ENCODE assay signal across 27 cellular contexts in the genomic region with DNA sequence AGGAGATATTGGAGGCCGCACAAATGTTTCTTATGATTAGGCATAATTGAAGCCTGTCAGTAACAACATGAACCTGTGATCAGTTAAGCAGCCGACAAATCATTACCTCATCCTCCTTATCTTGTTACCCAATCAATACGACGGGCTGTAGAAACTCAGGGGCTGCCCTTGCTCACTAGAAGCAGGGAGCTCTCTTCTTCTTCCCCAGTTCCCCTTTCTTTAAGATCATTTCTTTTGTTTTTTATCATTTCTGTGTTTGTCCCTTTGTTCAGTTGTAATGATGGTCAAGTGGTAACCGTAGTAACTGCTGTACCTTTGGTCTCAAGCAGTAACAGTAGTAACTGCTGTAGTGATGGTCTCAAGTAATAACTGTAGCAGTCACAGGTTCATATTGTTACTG. TPM values are rescaled to one million over a fixed set of nuclear protein-coding genes. Genes with fewer than 3 reads are reported as not detected.
DNase-seq lines count a peak whose midpoint lies in the region; ATAC-seq, FAIRE-seq and TF ChIP-seq lines count a peak whose summit lies in the region.
"Had no signal": no experiment of that assay in that cellular context is flagged by ENCODE, and none has a peak within 500 bp of the region (broad histone marks: within the 10 kb centered on the region; RNA-seq: fewer than 3 reads in every experiment).

No MANE protein-coding gene starts in this region.

- no peak for TF ChIP-seq RAD21 in GM12878 (IDR thresholded peaks at IDR 0.05; ENCODE audit: insufficient read depth, low read depth, low read length)

- H3K4me1 ChIP-seq in GM12878 (ENCODE audit: control insufficient read depth, insufficient read depth, low read length), result no peaks in the 10 kb centered on the region
- no peaks in the 10 kb centered on the region for H3K4me1 ChIP-seq in testis
- H3K4me1 ChIP-seq: ascending aorta, parathyroid adenoma had no signal

- no peak for TF ChIP-seq CTCF in GM12878 (IDR thresholded peaks at IDR 0.05 in 2 of 3, conservative IDR thresholded peaks at IDR 0.05 in 1 of 3; ENCODE audit: control insufficient read depth in 2 of 3, extremely low read depth in 1 of 3, insufficient read depth in 1 of 3, low read depth in 3 of 3, low read length in 3 of 3)
- TF ChIP-seq CTCF in testis (IDR thresholded peaks at IDR 0.05), result no peak

- no peak overlapping the region for H3K4me2 ChIP-seq in GM12878 (ENCODE audit: control insufficient read depth, insufficient read depth)
- H3K4me2 ChIP-seq: KMS-11 had no signal

- H2AFZ ChIP-seq in GM12878 (ENCODE audit: control insufficient read depth, low read depth, low read length), result no peak overlapping the region
- H2AFZ ChIP-seq: parathyroid adenoma had no signal

- CTCF ChIA-PET in GM12878 (lab: Yijun Ruan, JAX), result interaction anchor here (12.5 kb wide), 1 partner anchor 245 kb away, joined by 262 read pairs; no protein-coding TSS in a partner anchor

- SMC1A ChIA-PET in GM12878 (lab: Charles Lee; ENCODE audit: uncharacterized antibody, unreplicated experiment), result interaction anchor here (1.0 to 5.0 kb wide), 2 partner anchors 16 to 248 kb away, joined by 3 to 97 read pairs; no protein-coding TSS in a partner anchor

- no peak for DNase-seq in activated naive CD8-positive, alpha-beta T cell treated with anti-CD3 and anti-CD28 coated beads, Interleukin-2, amount 10 ng/mL, durations not matched to agents 7 days and 5 days
- DNase-seq in activated naive CD8-positive, alpha-beta T cell treated with anti-CD3 and anti-CD28 coated beads for 36 hours, result no peak
- DNase-seq in NOMO-1 treated with dmso at 0.1 percent for 144 hours (lab: John Stamatoyannopoulos, UW; ENCODE audit: unreplicated experiment) (peak; percentile 64), GM12878 (ENCODE audit: low read depth, low spot score) (no peak), testis (no peak), COLO829 (ENCODE audit: low spot score) (no peak), NCI-H2171 (lab: John Stamatoyannopoulos, UW) (no peak)
- DNase-seq: activated CD4-positive, alpha-beta memory T cell treated with anti-CD3 and anti-CD28 coated beads, Interleukin-2, amount 10 ng/mL, durations not matched to agents 7 days and 5 days; activated naive CD4-positive, alpha-beta T cell treated with anti-CD3 and anti-CD28 coated beads, Interleukin-2, amount 50 U/mL, for 16 hours; C1 segment of cervical spinal cord; DMS 273 treated with DMSO at 0.1 percent for 48 hours; NCI-H2081 treated with DMSO at 0.1 percent for 48 hours; NCI-H510A treated with DMSO at 0.1 percent for 48 hours; T-helper 1 cell; WERI-Rb-1 had no signal

- H3K27ac Mint-ChIP-seq in activated naive CD8-positive, alpha-beta T cell treated with anti-CD3 and anti-CD28 coated beads, Interleukin-2, amount 10 ng/mL, durations not matched to agents 7 days and 5 days, result no peak overlapping the region
- no peak overlapping the region for H3K27ac Mint-ChIP-seq in activated naive CD8-positive, alpha-beta T cell treated with anti-CD3 and anti-CD28 coated beads for 36 hours
- H3K27ac Mint-ChIP-seq: activated CD4-positive, alpha-beta memory T cell treated with anti-CD3 and anti-CD28 coated beads, Interleukin-2, amount 10 ng/mL, durations not matched to agents 7 days and 5 days; naive thymus-derived CD8-positive, alpha-beta T cell had no signal

- TF ChIP-seq POLR2A in GM12878 (IDR thresholded peaks at IDR 0.05; ENCODE audit: low read depth, low read length) (no peak), testis (IDR thresholded peaks at IDR 0.05) (no peak)

- FAIRE-seq in GM12878 (lab: Jason Lieb, UNC), result no peak
- FAIRE-seq: frontal cortex, keratinocyte had no signal

- H3K27me3 Mint-ChIP-seq in activated naive CD8-positive, alpha-beta T cell treated with anti-CD3 and anti-CD28 coated beads, Interleukin-2, amount 10 ng/mL, durations not matched to agents 7 days and 5 days, result peaks cover 47% of the 10 kb centered on the region
- H3K27me3 Mint-ChIP-seq in activated naive CD8-positive, alpha-beta T cell treated with anti-CD3 and anti-CD28 coated beads for 36 hours, result peaks cover 55% of the 10 kb centered on the region

- H3K36me3 Mint-ChIP-seq in activated naive CD8-positive, alpha-beta T cell treated with anti-CD3 and anti-CD28 coated beads, Interleukin-2, amount 10 ng/mL, durations not matched to agents 7 days and 5 days, result no peaks in the 10 kb centered on the region
- H3K36me3 Mint-ChIP-seq in activated naive CD8-positive, alpha-beta T cell treated with anti-CD3 and anti-CD28 coated beads for 36 hours, result no peaks in the 10 kb centered on the region
- H3K36me3 Mint-ChIP-seq: naive thymus-derived CD8-positive, alpha-beta T cell had no signal

- H3K36me3 ChIP-seq in GM12878 (ENCODE audit: control insufficient read depth in 2 of 2, insufficient read depth in 2 of 2, low read length in 1 of 2) (no peaks in the 10 kb centered on the region), testis (ENCODE audit: low read depth, missing control alignments) (no peaks in the 10 kb centered on the region)
- H3K36me3 ChIP-seq: ascending aorta, thoracic aorta, WERI-Rb-1 had no signal

- RAD21 ChIA-PET in GM12878 (lab: Charles Lee; ENCODE audit: unreplicated experiment), result interaction anchor here (0.9 to 1.4 kb wide), 3 partner anchors 247 to 250 kb away, joined by 3 read pairs; no protein-coding TSS in a partner anchor

- TF ChIP-seq EP300 in GM12878 (IDR thresholded peaks at IDR 0.05; ENCODE audit: borderline replicate concordance in 1 of 2, control insufficient read depth in 1 of 2, low read depth in 2 of 2, low read length in 2 of 2), result no peak

- H3K27ac ChIP-seq in GM12878 (ENCODE audit: control insufficient read depth, insufficient read depth), result no peak overlapping the region
- no peak overlapping the region for H3K27ac ChIP-seq in testis
- H3K27ac ChIP-seq: ascending aorta, KMS-11, parathyroid adenoma, thoracic aorta, WERI-Rb-1 had no signal

- H3K27me3 ChIP-seq in GM12878 (replicated peaks in 1 of 2; ENCODE audit: control insufficient read depth in 2 of 2, insufficient read depth in 2 of 2, low read length in 1 of 2), result no peaks in the 10 kb centered on the region
- H3K27me3 ChIP-seq in testis, result no peaks in the 10 kb centered on the region
- H3K27me3 ChIP-seq: ascending aorta had no signal

- H4K20me1 ChIP-seq in GM12878 (ENCODE audit: control insufficient read depth, insufficient read depth), result no peaks in the 10 kb centered on the region

- no peak overlapping the region for H3K4me3 ChIP-seq in GM12878
- H3K4me3 ChIP-seq in testis, result no peak overlapping the region
- H3K4me3 ChIP-seq: ascending aorta, thoracic aorta had no signal

- H3K4me3 Mint-ChIP-seq in activated naive CD8-positive, alpha-beta T cell treated with anti-CD3 and anti-CD28 coated beads, Interleukin-2, amount 10 ng/mL, durations not matched to agents 7 days and 5 days, result peak overlapping the region; percentile 41
- no peak overlapping the region for H3K4me3 Mint-ChIP-seq in activated naive CD8-positive, alpha-beta T cell treated with anti-CD3 and anti-CD28 coated beads for 36 hours
- H3K4me3 Mint-ChIP-seq: activated CD4-positive, alpha-beta memory T cell treated with anti-CD3 and anti-CD28 coated beads, Interleukin-2, amount 10 ng/mL, durations not matched to agents 7 days and 5 days had no signal

- H3K4me1 Mint-ChIP-seq in activated naive CD8-positive, alpha-beta T cell treated with anti-CD3 and anti-CD28 coated beads, Interleukin-2, amount 10 ng/mL, durations not matched to agents 7 days and 5 days, result peaks cover 23% of the 10 kb centered on the region
- peaks cover 8% of the 10 kb centered on the region for H3K4me1 Mint-ChIP-seq in activated naive CD8-positive, alpha-beta T cell treated with anti-CD3 and anti-CD28 coated beads for 36 hours

- POLR2A ChIA-PET in activated naive CD8-positive, alpha-beta T cell treated with anti-CD3 and anti-CD28 coated beads, Interleukin-2, amount 10 ng/mL, durations not matched to agents 7 days and 5 days (lab: Charles Lee), result no interaction called here
- POLR2A ChIA-PET in GM12878 (lab: Charles Lee), result no interaction called here

- ATAC-seq in activated naive CD8-positive, alpha-beta T cell treated with anti-CD3 and anti-CD28 coated beads, Interleukin-2, amount 10 ng/mL, durations not matched to agents 7 days and 5 days (ENCODE audit: low read depth), result peak; percentile 61
- peak; percentile 66 for ATAC-seq in GM12878
- ATAC-seq in HG03520 (IDR thresholded peaks at IDR 0.05; ENCODE audit: unreplicated experiment), result no peak
- ATAC-seq: Right ventricle myocardium inferior, sciatic nerve had no signal

- 44% methylated on average over 5 of the region's 5 CpGs for WGBS in GM12878 (ENCODE audit: insufficient coverage, insufficient replicate concordance, low lambda C conversion rate, missing lambda C conversion rate)
- WGBS in testis, 2 donors, result 61 to 71% methylated on average over 5 of the region's 5 CpGs

- no peak overlapping the region for H3K9ac ChIP-seq in GM12878 (ENCODE audit: control insufficient read depth, insufficient read depth, low read length)
- H3K9ac ChIP-seq: KMS-11, parathyroid adenoma had no signal

- intact Hi-C loops in GM12878 (cut with micrococcal nuclease; ENCODE audit: unreplicated experiment) (no loop called here), testis (cut with DNase I; ENCODE audit: low total_unique reads) (no loop called here)

- H3K9me3 ChIP-seq in GM12878 (replicated peaks; ENCODE audit: control insufficient read depth, insufficient read depth, low read length), result no peaks in the 10 kb centered on the region
- no peaks in the 10 kb centered on the region for H3K9me3 ChIP-seq in testis
- H3K9me3 ChIP-seq: ascending aorta, thoracic aorta had no signal

- no TSS peak for BruUV-seq in GM12878 (replicated peaks; lab: Mats Ljungman, UMichigan)

- in situ Hi-C loops in GM12878 (cut with MboI), result no loop called here

- no peaks in the 10 kb centered on the region for H3K79me2 ChIP-seq in GM12878 (ENCODE audit: control insufficient read depth, insufficient read depth, low read length)
- H3K79me2 ChIP-seq: parathyroid adenoma had no signal

- no peaks in the 10 kb centered on the region for H3K9me3 Mint-ChIP-seq in activated naive CD8-positive, alpha-beta T cell treated with anti-CD3 and anti-CD28 coated beads, Interleukin-2, amount 10 ng/mL, durations not matched to agents 7 days and 5 days
- no peaks in the 10 kb centered on the region for H3K9me3 Mint-ChIP-seq in activated naive CD8-positive, alpha-beta T cell treated with anti-CD3 and anti-CD28 coated beads for 36 hours
- H3K9me3 Mint-ChIP-seq: activated CD4-positive, alpha-beta memory T cell treated with anti-CD3 and anti-CD28 coated beads, Interleukin-2, amount 10 ng/mL, durations not matched to agents 7 days and 5 days; naive thymus-derived CD8-positive, alpha-beta T cell had no signal

RNA-seq across cellular contexts. Expression of gene FCGR2A, which starts 13.8 kb away (rescaled TPM):
- total RNA-seq in activated naive CD8-positive, alpha-beta T cell treated with anti-CD3 and anti-CD28 coated beads, Interleukin-2, amount 10 ng/mL, durations not matched to agents 7 days and 5 days, result 1 to 10 TPM; 1.3 to 2.4 TPM
- not detected for total RNA-seq in activated naive CD8-positive, alpha-beta T cell treated with anti-CD3 and anti-CD28 coated beads for 36 hours
- 7.9 and 10.6 TPM in 2 replicates for total RNA-seq in GM12878 (2013; cell fraction: nucleolus; rRNA removed)
- total RNA-seq in GM12878 (2014; rRNA removed) (5.0 and 5.7 TPM in 2 replicates), GM12878 (2014; rRNA removed; fragmentation: Illumina TruSeq; extraction: Trizol) (5.3 and 7.0 TPM in 2 replicates), GM12878 (2021) (6.4 and 6.9 TPM in 2 replicates), testis (10 to 100 TPM in 1 of 2 donors, 1 to 10 TPM in 1; 7.2 to 19.9 TPM)
- 0.41 TPM for polyA plus RNA-seq in GM12878 (2011; ENCODE audit: low read depth)
- polyA plus RNA-seq in GM12878 (2011; rRNA removed) (2.3 and 3.7 TPM in 2 replicates), GM12878 (2014; fragmentation: Illumina TruSeq; extraction: Trizol) (7.4 and 9.3 TPM in 2 replicates), GM12878 (2014; fragmentation: Nextera tagmentation; extraction: Ambion mirVana) (1 to 10 TPM; 3.8 to 4.2 TPM), GM12878 (2014; rRNA removed) (3.2 and 3.3 TPM in 2 replicates), GM12878 (2016; fragmentation: Nextera tagmentation; extraction: Ambion mirVana) (1 to 10 TPM; 3.1 to 3.6 TPM), testis (ENCODE audit: insufficient read depth, low read depth, low replicate concordance) (15.4 TPM)
- 1.0 TPM in 2 replicates for polyA plus RNA-seq in GM12878 (2011; cell fraction: cytosol; rRNA removed)
- polyA plus RNA-seq in GM12878 (2011; cell fraction: nucleus; rRNA removed), result 2.4 and 2.9 TPM in 2 replicates
- polyA plus RNA-seq in GM12878 (2012), result 1.2 and 1.4 TPM in 2 replicates
- 1.5 and 1.8 TPM in 2 replicates for polyA minus RNA-seq in GM12878 (2011; rRNA and poly(A)+ RNA removed)
- 0.53 and 1.0 TPM in 2 replicates for polyA minus RNA-seq in GM12878 (2011; cell fraction: cytosol; rRNA and poly(A)+ RNA removed)
- polyA minus RNA-seq in GM12878 (2011; cell fraction: nucleus; rRNA and poly(A)+ RNA removed), result 1.3 and 2.4 TPM in 2 replicates

RNA-seq across cellular contexts. Expression of gene HSPA6, which starts 32.9 kb away (rescaled TPM):
- 1 to 10 TPM; 1.2 to 1.4 TPM for total RNA-seq in activated naive CD8-positive, alpha-beta T cell treated with anti-CD3 and anti-CD28 coated beads, Interleukin-2, amount 10 ng/mL, durations not matched to agents 7 days and 5 days
- total RNA-seq in activated naive CD8-positive, alpha-beta T cell treated with anti-CD3 and anti-CD28 coated beads for 36 hours, result under 1 TPM; 0.33 to 0.34 TPM
- 16.8 and 21.0 TPM in 2 replicates for total RNA-seq in GM12878 (2013; cell fraction: nucleolus; rRNA removed)
- total RNA-seq in GM12878 (2014; rRNA removed) (0.65 and 0.96 TPM in 2 replicates), GM12878 (2014; rRNA removed; fragmentation: Illumina TruSeq; extraction: Trizol) (0.18 and 0.36 TPM in 2 replicates), GM12878 (2021) (1.6 and 1.8 TPM in 2 replicates), testis (1 to 10 TPM in 1 of 2 donors, under 1 TPM in 1; 0.94 to 2.5 TPM)
- 0.81 TPM for polyA plus RNA-seq in GM12878 (2011; ENCODE audit: low read depth)
- polyA plus RNA-seq in GM12878 (2011; rRNA removed) (0.06 and 0.18 TPM in 2 replicates), GM12878 (2014; fragmentation: Illumina TruSeq; extraction: Trizol) (0.12 and 0.16 TPM in 2 replicates), GM12878 (2014; fragmentation: Nextera tagmentation; extraction: Ambion mirVana) (under 1 TPM; 0.05 to 0.09 TPM), GM12878 (2014; rRNA removed) (1.2 and 1.5 TPM in 2 replicates), GM12878 (2016; fragmentation: Nextera tagmentation; extraction: Ambion mirVana) (1 to 10 TPM; 8.5 to 8.8 TPM), testis (ENCODE audit: insufficient read depth, low read depth, low replicate concordance) (2.8 TPM)
- polyA plus RNA-seq in GM12878 (2011; cell fraction: cytosol; rRNA removed), result 0.42 and 0.64 TPM in 2 replicates
- polyA plus RNA-seq in GM12878 (2011; cell fraction: nucleus; rRNA removed), result 2.0 and 4.2 TPM in 2 replicates
- polyA plus RNA-seq in GM12878 (2012), result 1.1 and 1.4 TPM in 2 replicates
- polyA minus RNA-seq in GM12878 (2011; rRNA and poly(A)+ RNA removed), result 0.15 and 0.41 TPM in 2 replicates
- polyA minus RNA-seq in GM12878 (2011; cell fraction: cytosol; rRNA and poly(A)+ RNA removed), result 0.94 TPM in 1 of 2 replicates, not detected in the other
- 1.1 and 5.1 TPM in 2 replicates for polyA minus RNA-seq in GM12878 (2011; cell fraction: nucleus; rRNA and poly(A)+ RNA removed)

RNA-seq across cellular contexts. Expression of gene FCGR3A, which starts 58.1 kb away (rescaled TPM):
- total RNA-seq in activated naive CD8-positive, alpha-beta T cell treated with anti-CD3 and anti-CD28 coated beads, Interleukin-2, amount 10 ng/mL, durations not matched to agents 7 days and 5 days, result 1 to 10 TPM; 1.9 to 2.3 TPM
- not detected for total RNA-seq in activated naive CD8-positive, alpha-beta T cell treated with anti-CD3 and anti-CD28 coated beads for 36 hours
- not detected in 2 replicates for total RNA-seq in GM12878 (2013; cell fraction: nucleolus; rRNA removed)
- 0.05 TPM in 1 of 2 replicates, not detected in the other for total RNA-seq in GM12878 (2014; rRNA removed)
- not detected in 2 replicates for total RNA-seq in GM12878 (2014; rRNA removed; fragmentation: Illumina TruSeq; extraction: Trizol)
- 0.10 TPM in 1 of 2 replicates, not detected in the other for total RNA-seq in GM12878 (2021)
- not detected for polyA plus RNA-seq in GM12878 (2011; ENCODE audit: low read depth)
- not detected in 2 replicates for polyA plus RNA-seq in GM12878 (2011; rRNA removed)
- not detected in 2 replicates for polyA plus RNA-seq in GM12878 (2011; cell fraction: cytosol; rRNA removed)
- 0.06 TPM in 1 of 2 replicates, not detected in the other for polyA plus RNA-seq in GM12878 (2011; cell fraction: nucleus; rRNA removed)
- polyA plus RNA-seq in GM12878 (2012), result not detected in 2 replicates
- not detected in 2 replicates for polyA plus RNA-seq in GM12878 (2014; fragmentation: Illumina TruSeq; extraction: Trizol)
- not detected for polyA plus RNA-seq in GM12878 (2014; fragmentation: Nextera tagmentation; extraction: Ambion mirVana)
- not detected in 2 replicates for polyA plus RNA-seq in GM12878 (2014; rRNA removed)
- under 1 TPM in 1 of 2 experiments, not detected in 1; 0.09 TPM for polyA plus RNA-seq in GM12878 (2016; fragmentation: Nextera tagmentation; extraction: Ambion mirVana)
- 0.10 TPM in 1 of 2 replicates, not detected in the other for polyA minus RNA-seq in GM12878 (2011; rRNA and poly(A)+ RNA removed)
- not detected in 2 replicates for polyA minus RNA-seq in GM12878 (2011; cell fraction: cytosol; rRNA and poly(A)+ RNA removed)
- not detected in 2 replicates for polyA minus RNA-seq in GM12878 (2011; cell fraction: nucleus; rRNA and poly(A)+ RNA removed)
- 1 to 10 TPM; 2.0 to 5.5 TPM for total RNA-seq in testis
- polyA plus RNA-seq in testis (ENCODE audit: insufficient read depth, low read depth, low replicate concordance), result 25.7 TPM
- total RNA-seq: G401, lung microvascular endothelial cell had no signal
- polyA plus RNA-seq: keratinocyte had no signal
